In the genomic region with DNA sequence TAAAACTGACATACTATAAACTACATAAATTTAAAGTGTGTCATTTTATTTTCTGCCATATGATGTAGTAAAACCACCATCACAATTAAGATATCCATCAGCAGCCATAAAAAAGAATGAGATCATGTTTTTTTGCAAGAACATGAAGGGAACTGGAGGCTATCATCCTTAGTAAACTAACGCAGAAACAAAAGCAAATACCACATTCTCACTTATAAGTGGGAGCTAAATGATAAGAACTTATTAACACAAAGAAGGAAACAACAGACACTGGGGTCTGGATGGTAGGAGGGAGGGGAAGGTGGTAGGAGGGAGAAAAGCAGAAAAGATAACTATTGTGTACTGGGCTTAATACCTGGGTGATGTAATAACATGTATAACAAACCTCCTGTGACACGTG, we compare ENCODE assay signal across 1 cellular context.
TF ChIP-seq lines count a peak whose summit lies in the region.

No MANE protein-coding gene starts in this region.

TF ChIP-seq in HEK293, 187 proteins besides CTCF, POLR2A, EP300 and RAD21 (continued from another document and continues in another):
- TF ChIP-seq, protein P1, sequence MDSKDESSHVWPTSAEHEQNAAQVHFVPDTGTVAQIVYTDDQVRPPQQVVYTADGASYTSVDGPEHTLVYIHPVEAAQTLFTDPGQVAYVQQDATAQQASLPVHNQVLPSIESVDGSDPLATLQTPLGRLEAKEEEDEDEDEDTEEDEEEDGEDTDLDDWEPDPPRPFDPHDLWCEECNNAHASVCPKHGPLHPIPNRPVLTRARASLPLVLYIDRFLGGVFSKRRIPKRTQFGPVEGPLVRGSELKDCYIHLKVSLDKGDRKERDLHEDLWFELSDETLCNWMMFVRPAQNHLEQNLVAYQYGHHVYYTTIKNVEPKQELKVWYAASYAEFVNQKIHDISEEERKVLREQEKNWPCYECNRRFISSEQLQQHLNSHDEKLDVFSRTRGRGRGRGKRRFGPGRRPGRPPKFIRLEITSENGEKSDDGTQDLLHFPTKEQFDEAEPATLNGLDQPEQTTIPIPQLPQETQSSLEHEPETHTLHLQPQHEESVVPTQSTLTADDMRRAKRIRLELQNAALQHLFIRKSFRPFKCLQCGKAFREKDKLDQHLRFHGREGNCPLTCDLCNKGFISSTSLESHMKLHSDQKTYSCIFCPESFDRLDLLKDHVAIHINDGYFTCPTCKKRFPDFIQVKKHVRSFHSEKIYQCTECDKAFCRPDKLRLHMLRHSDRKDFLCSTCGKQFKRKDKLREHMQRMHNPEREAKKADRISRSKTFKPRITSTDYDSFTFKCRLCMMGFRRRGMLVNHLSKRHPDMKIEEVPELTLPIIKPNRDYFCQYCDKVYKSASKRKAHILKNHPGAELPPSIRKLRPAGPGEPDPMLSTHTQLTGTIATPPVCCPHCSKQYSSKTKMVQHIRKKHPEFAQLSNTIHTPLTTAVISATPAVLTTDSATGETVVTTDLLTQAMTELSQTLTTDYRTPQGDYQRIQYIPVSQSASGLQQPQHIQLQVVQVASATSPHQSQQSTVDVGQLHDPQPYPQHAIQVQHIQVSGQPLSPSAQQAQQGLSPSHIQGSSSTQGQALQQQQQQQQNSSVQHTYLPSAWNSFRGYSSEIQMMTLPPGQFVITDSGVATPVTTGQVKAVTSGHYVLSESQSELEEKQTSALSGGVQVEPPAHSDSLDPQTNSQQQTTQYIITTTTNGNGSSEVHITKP (tag by site-specific recombination; IDR thresholded peaks at IDR 0.05): peak; percentile 83
- TF ChIP-seq KLF1 (tag by site-specific recombination; IDR thresholded peaks at IDR 0.05) (no peak), ZNF140 (tag by site-specific recombination; IDR thresholded peaks at IDR 0.05) (no peak), FEZF1 (tag by site-specific recombination; IDR thresholded peaks at IDR 0.05) (peak; percentile 95), GLI4 (tag by site-specific recombination; IDR thresholded peaks at IDR 0.05) (no peak), KLF9 (tag by site-specific recombination; IDR thresholded peaks at IDR 0.05; ENCODE audit: low read depth) (no peak), ZNF398 (tag by site-specific recombination; IDR thresholded peaks at IDR 0.05) (peak; percentile 86), KLF8 (tag by site-specific recombination; IDR thresholded peaks at IDR 0.05) (peak; percentile 85), ZSCAN30 (tag by site-specific recombination; IDR thresholded peaks at IDR 0.05) (no peak), ZSCAN16 (tag by site-specific recombination; IDR thresholded peaks at IDR 0.05) (no peak), ZNF626 (tag by site-specific recombination; IDR thresholded peaks at IDR 0.05) (no peak), ZNF571 (tag by site-specific recombination; IDR thresholded peaks at IDR 0.05) (no peak), INSM2 (tag by site-specific recombination; IDR thresholded peaks at IDR 0.05) (peak; percentile 88; the same call in 1 of the 2 replicates), BCL11A (tag by site-specific recombination; IDR thresholded peaks at IDR 0.05; ENCODE audit: low read depth) (peak; percentile 74; the same call in 1 of the 2 replicates), HOXD13 (CRISPR knock-in tag; IDR thresholded peaks at IDR 0.05; ENCODE audit: borderline replicate concordance) (peak; percentile 88), ZNF184 (tag by site-specific recombination; IDR thresholded peaks at IDR 0.05) (no peak), ZNF624 (tag by site-specific recombination; IDR thresholded peaks at IDR 0.05) (no peak), ZBTB49 (tag by site-specific recombination; IDR thresholded peaks at IDR 0.05; ENCODE audit: low read depth) (no peak), ZNF248 (tag by site-specific recombination; IDR thresholded peaks at IDR 0.05) (no peak), ZNF280C (tag by site-specific recombination; IDR thresholded peaks at IDR 0.05) (no peak), ZNF394 (tag by site-specific recombination; IDR thresholded peaks at IDR 0.05; ENCODE audit: borderline replicate concordance) (peak; percentile 56; the same call in 1 of the 2 replicates), ZNF843 (tag by site-specific recombination; IDR thresholded peaks at IDR 0.05) (peak; percentile 99), ZNF354C (tag by site-specific recombination; IDR thresholded peaks at IDR 0.05; ENCODE audit: borderline replicate concordance, low read depth) (no peak), ZIC2 (tag by site-specific recombination; IDR thresholded peaks at IDR 0.05) (no peak), ZNF132 (tag by site-specific recombination; IDR thresholded peaks at IDR 0.05; ENCODE audit: borderline replicate concordance) (no peak), PRDM4 (tag by site-specific recombination; IDR thresholded peaks at IDR 0.05) (peak; percentile 75), EGR2 (tag by site-specific recombination; IDR thresholded peaks at IDR 0.05; ENCODE audit: low read depth) (peak; percentile 82), ZNF202 (tag by site-specific recombination; IDR thresholded peaks at IDR 0.05; ENCODE audit: borderline replicate concordance) (no peak)
- TF ChIP-seq, protein P2, sequence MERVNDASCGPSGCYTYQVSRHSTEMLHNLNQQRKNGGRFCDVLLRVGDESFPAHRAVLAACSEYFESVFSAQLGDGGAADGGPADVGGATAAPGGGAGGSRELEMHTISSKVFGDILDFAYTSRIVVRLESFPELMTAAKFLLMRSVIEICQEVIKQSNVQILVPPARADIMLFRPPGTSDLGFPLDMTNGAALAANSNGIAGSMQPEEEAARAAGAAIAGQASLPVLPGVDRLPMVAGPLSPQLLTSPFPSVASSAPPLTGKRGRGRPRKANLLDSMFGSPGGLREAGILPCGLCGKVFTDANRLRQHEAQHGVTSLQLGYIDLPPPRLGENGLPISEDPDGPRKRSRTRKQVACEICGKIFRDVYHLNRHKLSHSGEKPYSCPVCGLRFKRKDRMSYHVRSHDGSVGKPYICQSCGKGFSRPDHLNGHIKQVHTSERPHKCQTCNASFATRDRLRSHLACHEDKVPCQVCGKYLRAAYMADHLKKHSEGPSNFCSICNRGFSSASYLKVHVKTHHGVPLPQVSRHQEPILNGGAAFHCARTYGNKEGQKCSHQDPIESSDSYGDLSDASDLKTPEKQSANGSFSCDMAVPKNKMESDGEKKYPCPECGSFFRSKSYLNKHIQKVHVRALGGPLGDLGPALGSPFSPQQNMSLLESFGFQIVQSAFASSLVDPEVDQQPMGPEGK (tag by site-specific recombination; IDR thresholded peaks at IDR 0.05): peak; percentile 63
- TF ChIP-seq, protein P3, sequence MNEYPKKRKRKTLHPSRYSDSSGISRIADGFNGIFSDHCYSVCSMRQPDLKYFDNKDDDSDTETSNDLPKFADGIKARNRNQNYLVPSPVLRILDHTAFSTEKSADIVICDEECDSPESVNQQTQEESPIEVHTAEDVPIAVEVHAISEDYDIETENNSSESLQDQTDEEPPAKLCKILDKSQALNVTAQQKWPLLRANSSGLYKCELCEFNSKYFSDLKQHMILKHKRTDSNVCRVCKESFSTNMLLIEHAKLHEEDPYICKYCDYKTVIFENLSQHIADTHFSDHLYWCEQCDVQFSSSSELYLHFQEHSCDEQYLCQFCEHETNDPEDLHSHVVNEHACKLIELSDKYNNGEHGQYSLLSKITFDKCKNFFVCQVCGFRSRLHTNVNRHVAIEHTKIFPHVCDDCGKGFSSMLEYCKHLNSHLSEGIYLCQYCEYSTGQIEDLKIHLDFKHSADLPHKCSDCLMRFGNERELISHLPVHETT (tag by site-specific recombination; IDR thresholded peaks at IDR 0.05): peak; percentile 90
- TF ChIP-seq, protein P4, sequence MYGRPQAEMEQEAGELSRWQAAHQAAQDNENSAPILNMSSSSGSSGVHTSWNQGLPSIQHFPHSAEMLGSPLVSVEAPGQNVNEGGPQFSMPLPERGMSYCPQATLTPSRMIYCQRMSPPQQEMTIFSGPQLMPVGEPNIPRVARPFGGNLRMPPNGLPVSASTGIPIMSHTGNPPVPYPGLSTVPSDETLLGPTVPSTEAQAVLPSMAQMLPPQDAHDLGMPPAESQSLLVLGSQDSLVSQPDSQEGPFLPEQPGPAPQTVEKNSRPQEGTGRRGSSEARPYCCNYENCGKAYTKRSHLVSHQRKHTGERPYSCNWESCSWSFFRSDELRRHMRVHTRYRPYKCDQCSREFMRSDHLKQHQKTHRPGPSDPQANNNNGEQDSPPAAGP (tag by site-specific recombination; IDR thresholded peaks at IDR 0.05): no peak
- TF ChIP-seq, protein P5, sequence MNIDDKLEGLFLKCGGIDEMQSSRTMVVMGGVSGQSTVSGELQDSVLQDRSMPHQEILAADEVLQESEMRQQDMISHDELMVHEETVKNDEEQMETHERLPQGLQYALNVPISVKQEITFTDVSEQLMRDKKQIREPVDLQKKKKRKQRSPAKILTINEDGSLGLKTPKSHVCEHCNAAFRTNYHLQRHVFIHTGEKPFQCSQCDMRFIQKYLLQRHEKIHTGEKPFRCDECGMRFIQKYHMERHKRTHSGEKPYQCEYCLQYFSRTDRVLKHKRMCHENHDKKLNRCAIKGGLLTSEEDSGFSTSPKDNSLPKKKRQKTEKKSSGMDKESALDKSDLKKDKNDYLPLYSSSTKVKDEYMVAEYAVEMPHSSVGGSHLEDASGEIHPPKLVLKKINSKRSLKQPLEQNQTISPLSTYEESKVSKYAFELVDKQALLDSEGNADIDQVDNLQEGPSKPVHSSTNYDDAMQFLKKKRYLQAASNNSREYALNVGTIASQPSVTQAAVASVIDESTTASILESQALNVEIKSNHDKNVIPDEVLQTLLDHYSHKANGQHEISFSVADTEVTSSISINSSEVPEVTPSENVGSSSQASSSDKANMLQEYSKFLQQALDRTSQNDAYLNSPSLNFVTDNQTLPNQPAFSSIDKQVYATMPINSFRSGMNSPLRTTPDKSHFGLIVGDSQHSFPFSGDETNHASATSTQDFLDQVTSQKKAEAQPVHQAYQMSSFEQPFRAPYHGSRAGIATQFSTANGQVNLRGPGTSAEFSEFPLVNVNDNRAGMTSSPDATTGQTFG (tag by site-specific recombination; IDR thresholded peaks at IDR 0.05; ENCODE audit: borderline replicate concordance): no peak
